Comparison of ENCODE assay signal across 1 cellular context in the genomic region with DNA sequence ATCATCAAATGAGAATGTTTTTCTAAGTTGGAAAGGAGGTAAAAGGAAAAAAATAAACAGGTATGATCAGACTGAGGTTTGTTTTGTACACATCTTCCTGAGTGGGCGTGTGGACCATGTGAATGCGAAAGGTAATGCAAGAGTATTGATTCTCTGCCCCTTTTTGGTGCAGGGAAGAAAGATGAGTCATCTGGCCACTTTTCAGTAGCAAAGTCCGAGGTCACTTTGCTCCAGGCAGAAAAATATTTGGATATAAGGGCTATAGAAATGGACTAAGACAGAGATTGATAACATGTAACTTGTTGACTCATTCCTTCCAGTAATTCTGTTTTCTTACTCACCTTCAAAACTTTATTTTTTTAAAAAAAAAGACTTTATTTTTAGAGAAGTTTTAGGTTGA.
A peak's percentile ranks its signal among the peaks of the same experiment; 100 is the strongest.
TF ChIP-seq lines count a peak whose summit lies in the region.

No MANE protein-coding gene starts in this region.

TF ChIP-seq in HepG2, 621 proteins besides CTCF, POLR2A, EP300 and RAD21 (continued from another document):
- TF ChIP-seq, protein P1, sequence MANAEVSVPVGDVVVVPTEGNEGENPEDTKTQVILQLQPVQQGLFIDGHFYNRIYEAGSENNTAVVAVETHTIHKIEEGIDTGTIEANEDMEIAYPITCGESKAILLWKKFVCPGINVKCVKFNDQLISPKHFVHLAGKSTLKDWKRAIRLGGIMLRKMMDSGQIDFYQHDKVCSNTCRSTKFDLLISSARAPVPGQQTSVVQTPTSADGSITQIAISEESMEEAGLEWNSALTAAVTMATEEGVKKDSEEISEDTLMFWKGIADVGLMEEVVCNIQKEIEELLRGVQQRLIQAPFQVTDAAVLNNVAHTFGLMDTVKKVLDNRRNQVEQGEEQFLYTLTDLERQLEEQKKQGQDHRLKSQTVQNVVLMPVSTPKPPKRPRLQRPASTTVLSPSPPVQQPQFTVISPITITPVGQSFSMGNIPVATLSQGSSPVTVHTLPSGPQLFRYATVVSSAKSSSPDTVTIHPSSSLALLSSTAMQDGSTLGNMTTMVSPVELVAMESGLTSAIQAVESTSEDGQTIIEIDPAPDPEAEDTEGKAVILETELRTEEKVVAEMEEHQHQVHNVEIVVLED (CRISPR knock-in tag; IDR thresholded peaks at IDR 0.05; ENCODE audit: borderline replicate concordance): no peak
- no peak for TF ChIP-seq ZFP36L1 (CRISPR knock-in tag; IDR thresholded peaks at IDR 0.05)
- no peak for TF ChIP-seq SETDB1 (CRISPR knock-in tag; IDR thresholded peaks at IDR 0.05; ENCODE audit: borderline replicate concordance)
- TF ChIP-seq CEBPG (CRISPR knock-in tag; IDR thresholded peaks at IDR 0.05): peak; percentile 52
- TF ChIP-seq, protein P2, sequence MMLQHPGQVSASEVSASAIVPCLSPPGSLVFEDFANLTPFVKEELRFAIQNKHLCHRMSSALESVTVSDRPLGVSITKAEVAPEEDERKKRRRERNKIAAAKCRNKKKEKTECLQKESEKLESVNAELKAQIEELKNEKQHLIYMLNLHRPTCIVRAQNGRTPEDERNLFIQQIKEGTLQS (CRISPR knock-in tag; IDR thresholded peaks at IDR 0.05): peak; percentile 94
- peak; percentile 49; the same call in 1 of the 2 replicates for TF ChIP-seq MED1 (CRISPR knock-in tag; IDR thresholded peaks at IDR 0.05)
- TF ChIP-seq XBP1 (CRISPR knock-in tag; IDR thresholded peaks at IDR 0.05): no peak
- TF ChIP-seq SALL1 (CRISPR knock-in tag; IDR thresholded peaks at IDR 0.05): peak; percentile 69; the same call in 1 of the 2 replicates
- TF ChIP-seq, protein P3, sequence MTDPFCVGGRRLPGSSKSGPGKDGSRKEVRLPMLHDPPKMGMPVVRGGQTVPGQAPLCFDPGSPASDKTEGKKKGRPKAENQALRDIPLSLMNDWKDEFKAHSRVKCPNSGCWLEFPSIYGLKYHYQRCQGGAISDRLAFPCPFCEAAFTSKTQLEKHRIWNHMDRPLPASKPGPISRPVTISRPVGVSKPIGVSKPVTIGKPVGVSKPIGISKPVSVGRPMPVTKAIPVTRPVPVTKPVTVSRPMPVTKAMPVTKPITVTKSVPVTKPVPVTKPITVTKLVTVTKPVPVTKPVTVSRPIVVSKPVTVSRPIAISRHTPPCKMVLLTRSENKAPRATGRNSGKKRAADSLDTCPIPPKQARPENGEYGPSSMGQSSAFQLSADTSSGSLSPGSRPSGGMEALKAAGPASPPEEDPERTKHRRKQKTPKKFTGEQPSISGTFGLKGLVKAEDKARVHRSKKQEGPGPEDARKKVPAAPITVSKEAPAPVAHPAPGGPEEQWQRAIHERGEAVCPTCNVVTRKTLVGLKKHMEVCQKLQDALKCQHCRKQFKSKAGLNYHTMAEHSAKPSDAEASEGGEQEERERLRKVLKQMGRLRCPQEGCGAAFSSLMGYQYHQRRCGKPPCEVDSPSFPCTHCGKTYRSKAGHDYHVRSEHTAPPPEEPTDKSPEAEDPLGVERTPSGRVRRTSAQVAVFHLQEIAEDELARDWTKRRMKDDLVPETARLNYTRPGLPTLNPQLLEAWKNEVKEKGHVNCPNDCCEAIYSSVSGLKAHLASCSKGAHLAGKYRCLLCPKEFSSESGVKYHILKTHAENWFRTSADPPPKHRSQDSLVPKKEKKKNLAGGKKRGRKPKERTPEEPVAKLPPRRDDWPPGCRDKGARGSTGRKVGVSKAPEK (CRISPR knock-in tag; IDR thresholded peaks at IDR 0.05; ENCODE audit: borderline replicate concordance): no peak
- TF ChIP-seq HOXA5 (CRISPR knock-in tag; IDR thresholded peaks at IDR 0.05): no peak
- TF ChIP-seq ZNF780A (CRISPR knock-in tag; IDR thresholded peaks at IDR 0.05): no peak
- TF ChIP-seq, protein P4, sequence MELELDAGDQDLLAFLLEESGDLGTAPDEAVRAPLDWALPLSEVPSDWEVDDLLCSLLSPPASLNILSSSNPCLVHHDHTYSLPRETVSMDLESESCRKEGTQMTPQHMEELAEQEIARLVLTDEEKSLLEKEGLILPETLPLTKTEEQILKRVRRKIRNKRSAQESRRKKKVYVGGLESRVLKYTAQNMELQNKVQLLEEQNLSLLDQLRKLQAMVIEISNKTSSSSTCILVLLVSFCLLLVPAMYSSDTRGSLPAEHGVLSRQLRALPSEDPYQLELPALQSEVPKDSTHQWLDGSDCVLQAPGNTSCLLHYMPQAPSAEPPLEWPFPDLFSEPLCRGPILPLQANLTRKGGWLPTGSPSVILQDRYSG (CRISPR knock-in tag; IDR thresholded peaks at IDR 0.05): no peak
- TF ChIP-seq, protein P5, sequence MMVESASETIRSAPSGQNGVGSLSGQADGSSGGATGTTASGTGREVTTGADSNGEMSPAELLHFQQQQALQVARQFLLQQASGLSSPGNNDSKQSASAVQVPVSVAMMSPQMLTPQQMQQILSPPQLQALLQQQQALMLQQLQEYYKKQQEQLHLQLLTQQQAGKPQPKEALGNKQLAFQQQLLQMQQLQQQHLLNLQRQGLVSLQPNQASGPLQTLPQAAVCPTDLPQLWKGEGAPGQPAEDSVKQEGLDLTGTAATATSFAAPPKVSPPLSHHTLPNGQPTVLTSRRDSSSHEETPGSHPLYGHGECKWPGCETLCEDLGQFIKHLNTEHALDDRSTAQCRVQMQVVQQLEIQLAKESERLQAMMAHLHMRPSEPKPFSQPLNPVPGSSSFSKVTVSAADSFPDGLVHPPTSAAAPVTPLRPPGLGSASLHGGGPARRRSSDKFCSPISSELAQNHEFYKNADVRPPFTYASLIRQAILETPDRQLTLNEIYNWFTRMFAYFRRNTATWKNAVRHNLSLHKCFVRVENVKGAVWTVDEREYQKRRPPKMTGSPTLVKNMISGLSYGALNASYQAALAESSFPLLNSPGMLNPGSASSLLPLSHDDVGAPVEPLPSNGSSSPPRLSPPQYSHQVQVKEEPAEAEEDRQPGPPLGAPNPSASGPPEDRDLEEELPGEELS (CRISPR knock-in tag; IDR thresholded peaks at IDR 0.05): peak; percentile 75
- peak; percentile 54; the same call in 1 of the 2 replicates for TF ChIP-seq ZBTB20 (CRISPR knock-in tag; IDR thresholded peaks at IDR 0.05; ENCODE audit: borderline replicate concordance, low read depth)
- TF ChIP-seq ZNF274 (CRISPR knock-in tag; IDR thresholded peaks at IDR 0.05): no peak
- TF ChIP-seq, protein P6, sequence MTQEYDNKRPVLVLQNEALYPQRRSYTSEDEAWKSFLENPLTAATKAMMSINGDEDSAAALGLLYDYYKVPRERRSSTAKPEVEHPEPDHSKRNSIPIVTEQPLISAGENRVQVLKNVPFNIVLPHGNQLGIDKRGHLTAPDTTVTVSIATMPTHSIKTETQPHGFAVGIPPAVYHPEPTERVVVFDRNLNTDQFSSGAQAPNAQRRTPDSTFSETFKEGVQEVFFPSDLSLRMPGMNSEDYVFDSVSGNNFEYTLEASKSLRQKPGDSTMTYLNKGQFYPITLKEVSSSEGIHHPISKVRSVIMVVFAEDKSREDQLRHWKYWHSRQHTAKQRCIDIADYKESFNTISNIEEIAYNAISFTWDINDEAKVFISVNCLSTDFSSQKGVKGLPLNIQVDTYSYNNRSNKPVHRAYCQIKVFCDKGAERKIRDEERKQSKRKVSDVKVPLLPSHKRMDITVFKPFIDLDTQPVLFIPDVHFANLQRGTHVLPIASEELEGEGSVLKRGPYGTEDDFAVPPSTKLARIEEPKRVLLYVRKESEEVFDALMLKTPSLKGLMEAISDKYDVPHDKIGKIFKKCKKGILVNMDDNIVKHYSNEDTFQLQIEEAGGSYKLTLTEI (CRISPR knock-in tag; conservative IDR thresholded peaks at IDR 0.05): no peak
- peak; percentile 35; the same call in 1 of the 2 replicates for TF ChIP-seq CEBPB (IDR thresholded peaks at IDR 0.05; ENCODE audit: borderline replicate concordance, low read depth, low read length)
- TF ChIP-seq HOXD1 (CRISPR knock-in tag; IDR thresholded peaks at IDR 0.05): peak; percentile 60; the same call in 1 of the 2 replicates
- TF ChIP-seq CREM (IDR thresholded peaks at IDR 0.05): peak; percentile 47; the same call in 1 of the 2 replicates
- TF ChIP-seq CREM (CRISPR knock-in tag; IDR thresholded peaks at IDR 0.05): no peak
- no peak for TF ChIP-seq ZNF747 (CRISPR knock-in tag; IDR thresholded peaks at IDR 0.05; ENCODE audit: borderline replicate concordance)
- TF ChIP-seq MYC (CRISPR knock-in tag; IDR thresholded peaks at IDR 0.05; ENCODE audit: borderline replicate concordance): no peak
